Comparison of ENCODE assay signal across 22 cellular contexts in genomic region chrX:95291561-95291960, GRCh38.
DNase-seq lines count a peak whose midpoint lies in the region; ATAC-seq and TF ChIP-seq lines count a peak whose summit lies in the region.
"Had no signal": no experiment of that assay in that cellular context is flagged by ENCODE, and none has a peak within 500 bp of the region (broad histone marks: within the 10 kb centered on the region; RNA-seq: fewer than 3 reads in every experiment).

No MANE protein-coding gene starts in this region.

- intact Hi-C loops in MCF 10A (cut with micrococcal nuclease) = no loop called here
- intact Hi-C loops in breast epithelium (cut with DNase I; ENCODE audit: low total_unique reads) = no loop called here
- intact Hi-C loops in mammary epithelial cell (cut with micrococcal nuclease) = no loop called here
- intact Hi-C loops in upper lobe of right lung (cut with DNase I) = no loop called here

- no peak overlapping the region for H3K4ac ChIP-seq in H9 (ENCODE audit: low read depth, low read length)

- TF ChIP-seq CTCF in MCF 10A (IDR thresholded peaks at IDR 0.05; ENCODE audit: unreplicated experiment) = no peak
- TF ChIP-seq CTCF in breast epithelium (IDR thresholded peaks at IDR 0.05) = no peak
- TF ChIP-seq CTCF in mammary epithelial cell (conservative IDR thresholded peaks at IDR 0.05 in 1 of 2, IDR thresholded peaks at IDR 0.05 in 1 of 2; ENCODE audit: extremely low read depth in 1 of 2, insufficient read depth in 1 of 2, low read depth in 1 of 2, low read length in 2 of 2) = no peak
- TF ChIP-seq CTCF in upper lobe of right lung (IDR thresholded peaks at IDR 0.05) = no peak
- TF ChIP-seq CTCF in tibial nerve (IDR thresholded peaks at IDR 0.05) = no peak
- TF ChIP-seq CTCF in H9 (conservative IDR thresholded peaks at IDR 0.05) = no peak

- H2AK5ac ChIP-seq in H9 (ENCODE audit: insufficient read length, low read length) = no peak overlapping the region

- H3K14ac ChIP-seq in H9 (ENCODE audit: insufficient read depth, low read length) = no peak overlapping the region

- no TSS peak for BruUV-seq in MCF 10A (replicated peaks; lab: Mats Ljungman, UMichigan)
- BruUV-seq in mammary epithelial cell (replicated peaks; lab: Mats Ljungman, UMichigan) = no TSS peak

- POLR2A ChIA-PET in MCF 10A (lab: Yijun Ruan, JAX) = interaction anchor here (1.2 kb wide), 1 partner anchor 10 kb away, joined by 3 read pairs; no protein-coding TSS in a partner anchor

- CTCF ChIA-PET in MCF 10A (lab: Yijun Ruan, JAX) (interaction anchor here (1.1 kb wide), 1 partner anchor 189 kb away, joined by 3 read pairs; no protein-coding TSS in a partner anchor), mammary epithelial cell (lab: Charles Lee; ENCODE audit: low non-redundant PET) (no interaction called here)

- H3K79me1 ChIP-seq in H9 (ENCODE audit: insufficient read depth, low read depth, low read length, poor library complexity, severe bottlenecking) = no peaks in the 10 kb centered on the region

- H3K27ac ChIP-seq in breast epithelium (no peak overlapping the region), mammary epithelial cell (ENCODE audit: insufficient read depth, low read depth, low read length) (peak overlapping the region; percentile 16), upper lobe of right lung (no peak overlapping the region), tibial nerve (no peak overlapping the region), H9 (ENCODE audit: insufficient read length, low read depth, low read length) (no peak overlapping the region)
- H3K27ac ChIP-seq: BLaER1 treated with 17β-estradiol and CSF1 and Interleukin-3, amounts not matched to agents 10 nM and 100 nM; GM23248; HL-60 had no signal

- H3K36me3 ChIP-seq in breast epithelium = no peaks in the 10 kb centered on the region
- H3K36me3 ChIP-seq in mammary epithelial cell (ENCODE audit: insufficient read depth, low read length) = no peaks in the 10 kb centered on the region
- H3K36me3 ChIP-seq in upper lobe of right lung = no peaks in the 10 kb centered on the region
- no peaks in the 10 kb centered on the region for H3K36me3 ChIP-seq in tibial nerve
- H3K36me3 ChIP-seq: BLaER1 treated with 17β-estradiol and CSF1 and Interleukin-3, amounts not matched to agents 10 nM and 100 nM had no signal

- no peak overlapping the region for H2BK120ac ChIP-seq in H9 (ENCODE audit: low read depth, low read length, poor library complexity, severe bottlenecking)

- H3K9me3 Mint-ChIP-seq in MCF 10A (ENCODE audit: unreplicated experiment) (peaks cover 7% of the 10 kb centered on the region), H9 (peaks cover 6% of the 10 kb centered on the region in 2 experiments; a peak in 3 of 5 replicates)

- H3K4me3 Mint-ChIP-seq in MCF 10A (ENCODE audit: unreplicated experiment) = no peak overlapping the region
- H3K4me3 Mint-ChIP-seq in H9 = no peak overlapping the region
- H3K4me3 Mint-ChIP-seq: B cell; CD4-positive, CD25-positive, alpha-beta regulatory T cell; CD8-positive, alpha-beta memory T cell had no signal

- H4K5ac ChIP-seq in H9 (ENCODE audit: insufficient read length, low read depth, low read length) = no peak overlapping the region

- no peak overlapping the region for H3K56ac ChIP-seq in H9 (ENCODE audit: insufficient read length, low read depth, low read length)

- no peaks in the 10 kb centered on the region for H4K20me1 ChIP-seq in mammary epithelial cell (ENCODE audit: insufficient read depth, low read length)
- no peaks in the 10 kb centered on the region for H4K20me1 ChIP-seq in H9 (ENCODE audit: control insufficient read depth, insufficient read depth, insufficient read length)
- H4K20me1 ChIP-seq: BLaER1 treated with 17β-estradiol and CSF1 and Interleukin-3, amounts not matched to agents 10 nM and 100 nM had no signal

- no peaks in the 10 kb centered on the region for H3K4me1 ChIP-seq in breast epithelium
- peaks cover 8% of the 10 kb centered on the region for H3K4me1 ChIP-seq in mammary epithelial cell (ENCODE audit: insufficient read depth, low read length)
- no peaks in the 10 kb centered on the region for H3K4me1 ChIP-seq in upper lobe of right lung
- no peaks in the 10 kb centered on the region for H3K4me1 ChIP-seq in tibial nerve
- H3K4me1 ChIP-seq in H9 (ENCODE audit: insufficient read depth, low read length) = no peaks in the 10 kb centered on the region; the same call in 1 of the 2 replicates
- H3K4me1 ChIP-seq: BLaER1 treated with 17β-estradiol and CSF1 and Interleukin-3, amounts not matched to agents 10 nM and 100 nM had no signal

- H2AFZ ChIP-seq in mammary epithelial cell (ENCODE audit: low read depth, low read length) (peak overlapping the region; percentile 42), H9 (ENCODE audit: low read length) (no peak overlapping the region)
- H2AFZ ChIP-seq: GM23248 had no signal

- peak; percentile 74 for ATAC-seq in esophagus mucosa
- ATAC-seq in upper lobe of right lung = peak; percentile 30
- ATAC-seq: GM12878, K562 had no signal

- no peak overlapping the region for H4K91ac ChIP-seq in H9 (ENCODE audit: insufficient read length, low read depth, low read length)

- in situ Hi-C loops in mammary epithelial cell (cut with MboI; ENCODE audit: low sequenced_read_pairs in 2 of 2) = no loop called here

- H3K27ac Mint-ChIP-seq in MCF 10A (ENCODE audit: low read depth, unreplicated experiment) = peak overlapping the region; percentile 62
- peak overlapping the region in 1 of 3 experiments; percentile 60; a peak in 2 of 7 replicates for H3K27ac Mint-ChIP-seq in H9
- H3K27ac Mint-ChIP-seq: B cell; CD4-positive, CD25-positive, alpha-beta regulatory T cell had no signal

- DNase-seq in MCF 10A (ENCODE audit: unreplicated experiment) (peak; percentile 88), breast epithelium (ENCODE audit: low spot score in 2 of 2) (no peak), mammary epithelial cell (peak; percentile 80), upper lobe of right lung (no peak), tibial nerve (ENCODE audit: low spot score in 2 of 2) (no peak), H9 (no peak), CD1c-positive myeloid dendritic cell (ENCODE audit: extremely low spot score) (no peak)
- DNase-seq: CD4-positive, CD25-positive, alpha-beta regulatory T cell; CD8-positive, alpha-beta memory T cell; COR-L47; DMS 273 treated with DMSO at 0.1 percent for 48 hours; DND-41; EL; GM23248; HCEC 1CT; IMR-90 had no signal

- H3K36me3 Mint-ChIP-seq in MCF 10A (ENCODE audit: insufficient read depth, unreplicated experiment) (no peaks in the 10 kb centered on the region), H9 (ENCODE audit: insufficient read depth in 1 of 3, low read depth in 3 of 3) (peaks cover 0 to 2% (median 2%) of the 10 kb centered on the region in 3 experiments; a peak in 3 of 7 replicates)
- H3K36me3 Mint-ChIP-seq: CD4-positive, CD25-positive, alpha-beta regulatory T cell had no signal

- H3K79me2 ChIP-seq in mammary epithelial cell (ENCODE audit: insufficient read depth, low read length) (no peaks in the 10 kb centered on the region), H9 (ENCODE audit: insufficient read depth, low read length) (no peaks in the 10 kb centered on the region)

- no peak overlapping the region for H3K4me2 ChIP-seq in mammary epithelial cell (ENCODE audit: insufficient read depth, low read depth, low read length)
- H3K4me2 ChIP-seq in H9 (ENCODE audit: insufficient read depth, insufficient read length, low read length) = no peak overlapping the region
- H3K4me2 ChIP-seq: BLaER1 treated with 17β-estradiol and CSF1 and Interleukin-3, amounts not matched to agents 10 nM and 100 nM had no signal

- H2BK15ac ChIP-seq in H9 (ENCODE audit: low read depth, low read length) = no peak overlapping the region

- TF ChIP-seq POLR2A in breast epithelium (IDR thresholded peaks at IDR 0.05) = no peak
- no peak for TF ChIP-seq POLR2A in tibial nerve (IDR thresholded peaks at IDR 0.05)

- H3K4me1 Mint-ChIP-seq in MCF 10A (ENCODE audit: insufficient read depth, unreplicated experiment) (peaks cover 16% of the 10 kb centered on the region), H9 (peaks cover 8 to 19% of the 10 kb centered on the region in 2 experiments)
- H3K4me1 Mint-ChIP-seq: B cell; CD4-positive, CD25-positive, alpha-beta regulatory T cell; CD8-positive, alpha-beta memory T cell had no signal

- H2BK12ac ChIP-seq in H9 (ENCODE audit: insufficient read length, low read depth, low read length) = no peak overlapping the region

- peaks cover 0 to 5% of the 10 kb centered on the region in 2 donors for H3K9me3 ChIP-seq in breast epithelium
- no peaks in the 10 kb centered on the region for H3K9me3 ChIP-seq in mammary epithelial cell (replicated peaks; ENCODE audit: insufficient read depth, low read length)
- no peaks in the 10 kb centered on the region for H3K9me3 ChIP-seq in upper lobe of right lung
- no peaks in the 10 kb centered on the region for H3K9me3 ChIP-seq in tibial nerve
- no peaks in the 10 kb centered on the region for H3K9me3 ChIP-seq in H9 (ENCODE audit: control insufficient read depth, low read depth, low read length)

- H3K9ac ChIP-seq in mammary epithelial cell (ENCODE audit: insufficient read depth, low read length) (no peak overlapping the region), H9 (ENCODE audit: extremely low read depth, insufficient read length, low read length) (no peak overlapping the region)
- H3K9ac ChIP-seq: BLaER1 treated with 17β-estradiol and CSF1 and Interleukin-3, amounts not matched to agents 10 nM and 100 nM; GM23248 had no signal

- H2BK5ac ChIP-seq in H9 (ENCODE audit: insufficient read length, low read length) = no peak overlapping the region

- H3K4me3 ChIP-seq in breast epithelium = no peak overlapping the region
- no peak overlapping the region for H3K4me3 ChIP-seq in mammary epithelial cell (replicated peaks in 1 of 3; ENCODE audit: insufficient read depth in 1 of 3, low read depth in 2 of 3, low read length in 3 of 3)
- H3K4me3 ChIP-seq in upper lobe of right lung = no peak overlapping the region
- no peak overlapping the region for H3K4me3 ChIP-seq in tibial nerve
- H3K4me3 ChIP-seq: BLaER1 treated with 17β-estradiol and CSF1 and Interleukin-3, amounts not matched to agents 10 nM and 100 nM; GM12878; GM23248; K562 had no signal

- dilution Hi-C loops in mammary epithelial cell (cut with HindIII; ENCODE audit: low sequenced_read_pairs) = no loop called here

- no peak overlapping the region for H3T11ph ChIP-seq in H9 (ENCODE audit: low read length)

- H3K27me3 ChIP-seq in breast epithelium (peaks cover 0 to 13% of the 10 kb centered on the region in 2 donors), mammary epithelial cell (ENCODE audit: insufficient read depth, low read length) (no peaks in the 10 kb centered on the region), upper lobe of right lung (no peaks in the 10 kb centered on the region), tibial nerve (no peaks in the 10 kb centered on the region), H9 (ENCODE audit: insufficient read depth, low read length) (no peaks in the 10 kb centered on the region)

- H3K27me3 Mint-ChIP-seq in MCF 10A (ENCODE audit: insufficient read depth, unreplicated experiment) (peaks cover 11% of the 10 kb centered on the region), H9 (ENCODE audit: low read depth) (no peaks in the 10 kb centered on the region; the same call in 1 of the 2 replicates)
- H3K27me3 Mint-ChIP-seq: B cell; CD4-positive, CD25-positive, alpha-beta regulatory T cell had no signal

- no peak overlapping the region for H2BK20ac ChIP-seq in H9 (ENCODE audit: low read depth, low read length, poor library complexity, severe bottlenecking)

- H3K23me2 ChIP-seq in H9 (ENCODE audit: insufficient read length, low read depth, low read length, poor library complexity, severe bottlenecking) = no peaks in the 10 kb centered on the region

- H3K18ac ChIP-seq in H9 (ENCODE audit: insufficient read length, low read depth, low read length) = no peak overlapping the region

- no peak overlapping the region for H3K23ac ChIP-seq in H9 (ENCODE audit: insufficient read length, low read depth, low read length)

- TF ChIP-seq EP300 in tibial nerve (IDR thresholded peaks at IDR 0.05) = no peak

- no peak overlapping the region for H4K8ac ChIP-seq in H9 (replicated peaks; ENCODE audit: insufficient read length, low read depth, low read length)

Comparison
In these comparisons a context has a peak if more than half of its experiments do, and no peak if none do; other contexts are left out.
1. DNase-seq: peak in MCF 10A (single experiment) and mammary epithelial cell (single experiment); none in breast epithelium (0 of 2), upper lobe of right lung (single experiment), tibial nerve (0 of 2), H9 (single experiment) and CD1c-positive myeloid dendritic cell (single experiment).